In the genomic region with DNA sequence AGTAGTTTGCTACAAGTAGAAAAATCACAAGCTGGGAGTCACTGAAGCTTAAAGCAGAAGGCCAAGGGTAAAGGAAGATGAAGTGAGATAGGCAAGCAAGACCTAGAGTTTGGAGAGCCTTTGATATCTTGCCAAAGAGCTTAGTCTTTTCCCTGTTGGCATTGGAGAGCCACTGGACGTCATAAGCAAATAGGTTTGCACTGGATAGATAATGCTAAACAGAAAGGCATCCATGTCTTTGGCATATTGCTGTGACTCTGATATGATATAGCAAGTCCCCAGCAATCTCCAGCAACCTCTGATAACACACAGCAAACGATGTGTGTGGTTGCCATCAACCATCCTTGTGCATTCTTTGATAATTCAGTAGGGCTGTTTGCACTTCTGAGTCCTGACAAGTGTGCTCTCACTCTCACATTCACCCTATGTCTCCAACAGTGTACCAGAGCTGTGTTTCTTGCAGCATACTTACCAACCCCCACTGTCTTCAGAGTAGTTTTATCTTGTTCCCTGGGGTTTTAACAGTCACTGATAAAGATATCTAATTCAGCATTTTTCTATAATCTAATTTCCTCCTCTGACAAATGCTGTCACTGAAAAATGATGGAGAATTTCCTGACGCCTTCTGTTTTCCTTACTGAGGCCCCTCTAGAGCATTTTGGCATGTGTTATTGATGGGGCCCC, we compare ENCODE assay signal across 1 cellular context.
TF ChIP-seq lines count a peak whose summit lies in the region.

No MANE protein-coding gene starts in this region.

TF ChIP-seq in K562, 482 proteins besides CTCF, POLR2A, EP300 and RAD21 (continued from another document and continues in another):
- TF ChIP-seq, protein P1, sequence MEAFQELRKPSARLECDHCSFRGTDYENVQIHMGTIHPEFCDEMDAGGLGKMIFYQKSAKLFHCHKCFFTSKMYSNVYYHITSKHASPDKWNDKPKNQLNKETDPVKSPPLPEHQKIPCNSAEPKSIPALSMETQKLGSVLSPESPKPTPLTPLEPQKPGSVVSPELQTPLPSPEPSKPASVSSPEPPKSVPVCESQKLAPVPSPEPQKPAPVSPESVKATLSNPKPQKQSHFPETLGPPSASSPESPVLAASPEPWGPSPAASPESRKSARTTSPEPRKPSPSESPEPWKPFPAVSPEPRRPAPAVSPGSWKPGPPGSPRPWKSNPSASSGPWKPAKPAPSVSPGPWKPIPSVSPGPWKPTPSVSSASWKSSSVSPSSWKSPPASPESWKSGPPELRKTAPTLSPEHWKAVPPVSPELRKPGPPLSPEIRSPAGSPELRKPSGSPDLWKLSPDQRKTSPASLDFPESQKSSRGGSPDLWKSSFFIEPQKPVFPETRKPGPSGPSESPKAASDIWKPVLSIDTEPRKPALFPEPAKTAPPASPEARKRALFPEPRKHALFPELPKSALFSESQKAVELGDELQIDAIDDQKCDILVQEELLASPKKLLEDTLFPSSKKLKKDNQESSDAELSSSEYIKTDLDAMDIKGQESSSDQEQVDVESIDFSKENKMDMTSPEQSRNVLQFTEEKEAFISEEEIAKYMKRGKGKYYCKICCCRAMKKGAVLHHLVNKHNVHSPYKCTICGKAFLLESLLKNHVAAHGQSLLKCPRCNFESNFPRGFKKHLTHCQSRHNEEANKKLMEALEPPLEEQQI (IDR thresholded peaks at IDR 0.05), result no peak
- TF ChIP-seq TAL1 (IDR thresholded peaks at IDR 0.05), result peak; percentile 49; the same call in 1 of the 2 replicates
- peak; percentile 61; the same call in 1 of the 2 replicates for TF ChIP-seq NCOR1 (IDR thresholded peaks at IDR 0.05)
- TF ChIP-seq ZBTB1 (CRISPR knock-in tag; IDR thresholded peaks at IDR 0.05; ENCODE audit: borderline replicate concordance, low read depth), result no peak
- no peak for TF ChIP-seq ATF1 (CRISPR knock-in tag; IDR thresholded peaks at IDR 0.05)
- peak; percentile 59 for TF ChIP-seq ATF1 (tag; IDR thresholded peaks at IDR 0.05)
- TF ChIP-seq, protein P2, sequence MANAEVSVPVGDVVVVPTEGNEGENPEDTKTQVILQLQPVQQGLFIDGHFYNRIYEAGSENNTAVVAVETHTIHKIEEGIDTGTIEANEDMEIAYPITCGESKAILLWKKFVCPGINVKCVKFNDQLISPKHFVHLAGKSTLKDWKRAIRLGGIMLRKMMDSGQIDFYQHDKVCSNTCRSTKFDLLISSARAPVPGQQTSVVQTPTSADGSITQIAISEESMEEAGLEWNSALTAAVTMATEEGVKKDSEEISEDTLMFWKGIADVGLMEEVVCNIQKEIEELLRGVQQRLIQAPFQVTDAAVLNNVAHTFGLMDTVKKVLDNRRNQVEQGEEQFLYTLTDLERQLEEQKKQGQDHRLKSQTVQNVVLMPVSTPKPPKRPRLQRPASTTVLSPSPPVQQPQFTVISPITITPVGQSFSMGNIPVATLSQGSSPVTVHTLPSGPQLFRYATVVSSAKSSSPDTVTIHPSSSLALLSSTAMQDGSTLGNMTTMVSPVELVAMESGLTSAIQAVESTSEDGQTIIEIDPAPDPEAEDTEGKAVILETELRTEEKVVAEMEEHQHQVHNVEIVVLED (CRISPR knock-in tag; IDR thresholded peaks at IDR 0.05), result no peak
- TF ChIP-seq ZNF311 (CRISPR knock-in tag; IDR thresholded peaks at IDR 0.05), result peak; percentile 50; the same call in 1 of the 2 replicates
- TF ChIP-seq ZNF133 (CRISPR knock-in tag; IDR thresholded peaks at IDR 0.05), result no peak
- TF ChIP-seq MAZ (CRISPR knock-in tag; conservative IDR thresholded peaks at IDR 0.05 in 1 of 2, IDR thresholded peaks at IDR 0.05 in 1 of 2), result 0 out of 4 replicates have a peak, but pooled peaks of 1 of the 2 experiments have one; percentile 18
- TF ChIP-seq PHF8 (IDR thresholded peaks at IDR 0.05; ENCODE audit: borderline replicate concordance, low read length), result no peak
- no peak for TF ChIP-seq MED1 (CRISPR knock-in tag; IDR thresholded peaks at IDR 0.05; ENCODE audit: borderline replicate concordance)
- TF ChIP-seq SIRT6 (IDR thresholded peaks at IDR 0.05; ENCODE audit: low read depth, low read length), result no peak
- no peak for TF ChIP-seq BCOR (IDR thresholded peaks at IDR 0.05)
- TF ChIP-seq POLR2AphosphoS5 (IDR thresholded peaks at IDR 0.05; ENCODE audit: control insufficient read depth, insufficient read depth, low read depth, low read length), result no peak
- TF ChIP-seq, protein P3, sequence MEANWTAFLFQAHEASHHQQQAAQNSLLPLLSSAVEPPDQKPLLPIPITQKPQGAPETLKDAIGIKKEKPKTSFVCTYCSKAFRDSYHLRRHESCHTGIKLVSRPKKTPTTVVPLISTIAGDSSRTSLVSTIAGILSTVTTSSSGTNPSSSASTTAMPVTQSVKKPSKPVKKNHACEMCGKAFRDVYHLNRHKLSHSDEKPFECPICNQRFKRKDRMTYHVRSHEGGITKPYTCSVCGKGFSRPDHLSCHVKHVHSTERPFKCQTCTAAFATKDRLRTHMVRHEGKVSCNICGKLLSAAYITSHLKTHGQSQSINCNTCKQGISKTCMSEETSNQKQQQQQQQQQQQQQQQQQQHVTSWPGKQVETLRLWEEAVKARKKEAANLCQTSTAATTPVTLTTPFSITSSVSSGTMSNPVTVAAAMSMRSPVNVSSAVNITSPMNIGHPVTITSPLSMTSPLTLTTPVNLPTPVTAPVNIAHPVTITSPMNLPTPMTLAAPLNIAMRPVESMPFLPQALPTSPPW (CRISPR knock-in tag; IDR thresholded peaks at IDR 0.05), result no peak
- no peak for TF ChIP-seq NFXL1 (CRISPR knock-in tag; IDR thresholded peaks at IDR 0.05)
- peak; percentile 46; the same call in 1 of the 2 replicates for TF ChIP-seq TEAD4 (IDR thresholded peaks at IDR 0.05; ENCODE audit: low read length)
- TF ChIP-seq TEAD4 (CRISPR knock-in tag; IDR thresholded peaks at IDR 0.05; ENCODE audit: borderline replicate concordance), result no peak
- no peak for TF ChIP-seq NBN (IDR thresholded peaks at IDR 0.05; ENCODE audit: low read depth)
- TF ChIP-seq ZNF764 (CRISPR knock-in tag; IDR thresholded peaks at IDR 0.05; ENCODE audit: low read depth), result no peak
- 0 out of 2 replicates have a peak, but pooled peaks have one; percentile 36 for TF ChIP-seq KLF16 (IDR thresholded peaks at IDR 0.05)
- TF ChIP-seq SRSF1 (IDR thresholded peaks at IDR 0.05; ENCODE audit: low read depth, low read length), result no peak
- peak; percentile 13; the same call in 1 of the 2 replicates for TF ChIP-seq NFIC (IDR thresholded peaks at IDR 0.05)
- TF ChIP-seq TARDBP (IDR thresholded peaks at IDR 0.05), result no peak
- 0 out of 2 replicates have a peak, but pooled peaks have one; percentile 30 for TF ChIP-seq TCF3 (CRISPR knock-in tag; IDR thresholded peaks at IDR 0.05)
- TF ChIP-seq CTBP1 (IDR thresholded peaks at IDR 0.05; ENCODE audit: borderline replicate concordance), result peak; percentile 54; the same call in 1 of the 2 replicates
- no peak for TF ChIP-seq RBFOX2 (IDR thresholded peaks at IDR 0.05; ENCODE audit: low read depth, low read length)
- TF ChIP-seq POLR2G (IDR thresholded peaks at IDR 0.05; ENCODE audit: low read depth, low read length), result no peak
- no peak for TF ChIP-seq TEAD2 (tag; IDR thresholded peaks at IDR 0.05)
- TF ChIP-seq, protein P4, sequence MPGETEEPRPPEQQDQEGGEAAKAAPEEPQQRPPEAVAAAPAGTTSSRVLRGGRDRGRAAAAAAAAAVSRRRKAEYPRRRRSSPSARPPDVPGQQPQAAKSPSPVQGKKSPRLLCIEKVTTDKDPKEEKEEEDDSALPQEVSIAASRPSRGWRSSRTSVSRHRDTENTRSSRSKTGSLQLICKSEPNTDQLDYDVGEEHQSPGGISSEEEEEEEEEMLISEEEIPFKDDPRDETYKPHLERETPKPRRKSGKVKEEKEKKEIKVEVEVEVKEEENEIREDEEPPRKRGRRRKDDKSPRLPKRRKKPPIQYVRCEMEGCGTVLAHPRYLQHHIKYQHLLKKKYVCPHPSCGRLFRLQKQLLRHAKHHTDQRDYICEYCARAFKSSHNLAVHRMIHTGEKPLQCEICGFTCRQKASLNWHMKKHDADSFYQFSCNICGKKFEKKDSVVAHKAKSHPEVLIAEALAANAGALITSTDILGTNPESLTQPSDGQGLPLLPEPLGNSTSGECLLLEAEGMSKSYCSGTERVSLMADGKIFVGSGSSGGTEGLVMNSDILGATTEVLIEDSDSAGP (CRISPR knock-in tag; IDR thresholded peaks at IDR 0.05), result no peak
- TF ChIP-seq ZFP30 (CRISPR knock-in tag; IDR thresholded peaks at IDR 0.05; ENCODE audit: borderline replicate concordance), result no peak
- no peak for TF ChIP-seq PYGO2 (tag; IDR thresholded peaks at IDR 0.05)
- no peak for TF ChIP-seq ZNF175 (CRISPR knock-in tag; IDR thresholded peaks at IDR 0.05; ENCODE audit: low read depth)
- TF ChIP-seq ZNF184 (CRISPR knock-in tag; IDR thresholded peaks at IDR 0.05), result no peak
- TF ChIP-seq CBFA2T3 (IDR thresholded peaks at IDR 0.05), result peak; percentile 82
- no peak for TF ChIP-seq MXI1 (IDR thresholded peaks at IDR 0.05; ENCODE audit: low read depth, low read length)
- no peak for TF ChIP-seq NFYB (IDR thresholded peaks at IDR 0.05; ENCODE audit: extremely low read depth, insufficient read length)
- no peak for TF ChIP-seq RB1 (IDR thresholded peaks at IDR 0.05; ENCODE audit: low read depth)
- no peak for TF ChIP-seq XRCC3 (IDR thresholded peaks at IDR 0.05)
- TF ChIP-seq RBBP5 (IDR thresholded peaks at IDR 0.05; ENCODE audit: borderline replicate concordance, insufficient read depth, low read length, poor library complexity, severe bottlenecking), result no peak
- TF ChIP-seq, protein P5, sequence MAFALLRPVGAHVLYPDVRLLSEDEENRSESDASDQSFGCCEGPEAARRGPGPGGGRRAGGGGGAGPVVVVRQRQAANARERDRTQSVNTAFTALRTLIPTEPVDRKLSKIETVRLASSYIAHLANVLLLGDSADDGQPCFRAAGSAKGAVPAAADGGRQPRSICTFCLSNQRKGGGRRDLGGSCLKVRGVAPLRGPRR (CRISPR knock-in tag; IDR thresholded peaks at IDR 0.05), result no peak
- TF ChIP-seq, protein P6, sequence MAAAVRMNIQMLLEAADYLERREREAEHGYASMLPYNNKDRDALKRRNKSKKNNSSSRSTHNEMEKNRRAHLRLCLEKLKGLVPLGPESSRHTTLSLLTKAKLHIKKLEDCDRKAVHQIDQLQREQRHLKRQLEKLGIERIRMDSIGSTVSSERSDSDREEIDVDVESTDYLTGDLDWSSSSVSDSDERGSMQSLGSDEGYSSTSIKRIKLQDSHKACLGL (CRISPR knock-in tag; IDR thresholded peaks at IDR 0.05; ENCODE audit: borderline replicate concordance, poor library complexity, severe bottlenecking), result no peak
- TF ChIP-seq FOS (IDR thresholded peaks at IDR 0.05; ENCODE audit: extremely low read depth, insufficient read length), result no peak
- no peak for TF ChIP-seq STAT5B (CRISPR knock-in tag; IDR thresholded peaks at IDR 0.05)
- no peak for TF ChIP-seq ZNF165 (CRISPR knock-in tag; IDR thresholded peaks at IDR 0.05; ENCODE audit: borderline replicate concordance)
- no peak for TF ChIP-seq NR2C1 (IDR thresholded peaks at IDR 0.05)
- TF ChIP-seq NR2C1 (tag; IDR thresholded peaks at IDR 0.05), result no peak
- no peak for TF ChIP-seq ZNF12 (CRISPR knock-in tag; IDR thresholded peaks at IDR 0.05)
- no peak for TF ChIP-seq CAMTA2 (CRISPR knock-in tag; conservative IDR thresholded peaks at IDR 0.05)
- TF ChIP-seq, protein P7, sequence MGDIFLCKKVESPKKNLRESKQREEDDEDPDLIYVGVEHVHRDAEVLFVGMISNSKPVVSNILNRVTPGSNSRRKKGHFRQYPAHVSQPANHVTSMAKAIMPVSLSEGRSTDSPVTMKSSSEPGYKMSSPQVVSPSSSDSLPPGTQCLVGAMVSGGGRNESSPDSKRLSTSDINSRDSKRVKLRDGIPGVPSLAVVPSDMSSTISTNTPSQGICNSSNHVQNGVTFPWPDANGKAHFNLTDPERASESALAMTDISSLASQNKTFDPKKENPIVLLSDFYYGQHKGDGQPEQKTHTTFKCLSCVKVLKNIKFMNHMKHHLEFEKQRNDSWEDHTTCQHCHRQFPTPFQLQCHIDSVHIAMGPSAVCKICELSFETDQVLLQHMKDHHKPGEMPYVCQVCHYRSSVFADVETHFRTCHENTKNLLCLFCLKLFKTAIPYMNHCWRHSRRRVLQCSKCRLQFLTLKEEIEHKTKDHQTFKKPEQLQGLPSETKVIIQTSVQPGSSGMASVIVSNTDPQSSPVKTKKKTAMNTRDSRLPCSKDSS (IDR thresholded peaks at IDR 0.05; ENCODE audit: low read depth, partially characterized antibody), result no peak
- TF ChIP-seq ZKSCAN1 (IDR thresholded peaks at IDR 0.05; ENCODE audit: low read depth, low read length), result no peak
- TF ChIP-seq, protein P8, sequence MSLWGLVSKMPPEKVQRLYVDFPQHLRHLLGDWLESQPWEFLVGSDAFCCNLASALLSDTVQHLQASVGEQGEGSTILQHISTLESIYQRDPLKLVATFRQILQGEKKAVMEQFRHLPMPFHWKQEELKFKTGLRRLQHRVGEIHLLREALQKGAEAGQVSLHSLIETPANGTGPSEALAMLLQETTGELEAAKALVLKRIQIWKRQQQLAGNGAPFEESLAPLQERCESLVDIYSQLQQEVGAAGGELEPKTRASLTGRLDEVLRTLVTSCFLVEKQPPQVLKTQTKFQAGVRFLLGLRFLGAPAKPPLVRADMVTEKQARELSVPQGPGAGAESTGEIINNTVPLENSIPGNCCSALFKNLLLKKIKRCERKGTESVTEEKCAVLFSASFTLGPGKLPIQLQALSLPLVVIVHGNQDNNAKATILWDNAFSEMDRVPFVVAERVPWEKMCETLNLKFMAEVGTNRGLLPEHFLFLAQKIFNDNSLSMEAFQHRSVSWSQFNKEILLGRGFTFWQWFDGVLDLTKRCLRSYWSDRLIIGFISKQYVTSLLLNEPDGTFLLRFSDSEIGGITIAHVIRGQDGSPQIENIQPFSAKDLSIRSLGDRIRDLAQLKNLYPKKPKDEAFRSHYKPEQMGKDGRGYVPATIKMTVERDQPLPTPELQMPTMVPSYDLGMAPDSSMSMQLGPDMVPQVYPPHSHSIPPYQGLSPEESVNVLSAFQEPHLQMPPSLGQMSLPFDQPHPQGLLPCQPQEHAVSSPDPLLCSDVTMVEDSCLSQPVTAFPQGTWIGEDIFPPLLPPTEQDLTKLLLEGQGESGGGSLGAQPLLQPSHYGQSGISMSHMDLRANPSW (CRISPR knock-in tag; IDR thresholded peaks at IDR 0.05), result no peak
- TF ChIP-seq, protein P9, sequence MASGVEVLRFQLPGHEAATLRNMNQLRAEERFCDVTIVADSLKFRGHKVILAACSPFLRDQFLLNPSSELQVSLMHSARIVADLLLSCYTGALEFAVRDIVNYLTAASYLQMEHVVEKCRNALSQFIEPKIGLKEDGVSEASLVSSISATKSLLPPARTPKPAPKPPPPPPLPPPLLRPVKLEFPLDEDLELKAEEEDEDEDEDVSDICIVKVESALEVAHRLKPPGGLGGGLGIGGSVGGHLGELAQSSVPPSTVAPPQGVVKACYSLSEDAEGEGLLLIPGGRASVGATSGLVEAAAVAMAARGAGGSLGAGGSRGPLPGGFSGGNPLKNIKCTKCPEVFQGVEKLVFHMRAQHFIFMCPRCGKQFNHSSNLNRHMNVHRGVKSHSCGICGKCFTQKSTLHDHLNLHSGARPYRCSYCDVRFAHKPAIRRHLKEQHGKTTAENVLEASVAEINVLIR (CRISPR knock-in tag; IDR thresholded peaks at IDR 0.05), result 0 out of 2 replicates have a peak, but pooled peaks have one; percentile 30
- TF ChIP-seq KLF6 (CRISPR knock-in tag; IDR thresholded peaks at IDR 0.05; ENCODE audit: borderline replicate concordance), result no peak
- TF ChIP-seq NR1H2 (CRISPR knock-in tag; IDR thresholded peaks at IDR 0.05), result no peak
